ENCODE assay signal across 14 cellular contexts in genomic region chr15:71114066-71114680, GRCh38. TPM values are rescaled to one million over a fixed set of nuclear protein-coding genes. Genes with fewer than 3 reads are reported as not detected.
DNase-seq lines count a peak whose midpoint lies in the region; ATAC-seq, FAIRE-seq and TF ChIP-seq lines count a peak whose summit lies in the region.
"Had no signal": no experiment of that assay in that cellular context is flagged by ENCODE, and none has a peak within 500 bp of the region (broad histone marks: within the 10 kb centered on the region; RNA-seq: fewer than 3 reads in every experiment).

No MANE protein-coding gene starts in this region.

- no peaks in the 10 kb centered on the region for H3K36me3 Mint-ChIP-seq in brain
- peaks cover 8% of the 10 kb centered on the region; the same call in 1 of the 2 replicates for H3K36me3 Mint-ChIP-seq in HFFc6 (ENCODE audit: low read depth)

- H3K27ac ChIP-seq in A549 (peak overlapping the region; percentile 93 to 94), HUES6 (ENCODE audit: low read depth, low read length) (no peak overlapping the region), lung (ENCODE audit: low read depth in 1 of 2, low read length in 1 of 2) (peak overlapping the region in 1 of 2 donors; percentile 88), GM23248 (no peak overlapping the region)
- H3K27ac ChIP-seq: parathyroid adenoma had no signal

- H3K9me3 ChIP-seq in A549 (no peaks in the 10 kb centered on the region), HUES6 (ENCODE audit: control insufficient read depth, insufficient read depth, low read depth, low read length) (no peaks in the 10 kb centered on the region), lung (ENCODE audit: control insufficient read depth in 2 of 2, insufficient read depth in 1 of 2, low read length in 1 of 2) (no peaks in the 10 kb centered on the region), GM23248 (ENCODE audit: low read depth) (no peaks in the 10 kb centered on the region)

- no peak for FAIRE-seq in A549 (lab: Jason Lieb, UNC)
- FAIRE-seq: bronchial epithelial cell, K562 had no signal

- H3K27me3 ChIP-seq in HUES6 (ENCODE audit: control insufficient read depth, insufficient read depth, low read length) (peaks cover 25% of the 10 kb centered on the region), lung (ENCODE audit: control insufficient read depth, insufficient read depth) (no peaks in the 10 kb centered on the region), GM23248 (replicated peaks; ENCODE audit: insufficient read depth) (no peaks in the 10 kb centered on the region)

- H3K4me3 ChIP-seq in A549 (peak overlapping the region; percentile 59), HUES6 (ENCODE audit: low read depth, low read length) (peak overlapping the region; percentile 87), lung (no peak overlapping the region), GM23248 (no peak overlapping the region)
- H3K4me3 ChIP-seq: K562 had no signal

- peaks cover 31% of the 10 kb centered on the region for H3K79me2 ChIP-seq in GM23248 (ENCODE audit: insufficient read depth)
- H3K79me2 ChIP-seq: parathyroid adenoma had no signal

- DNase-seq in A549 (ENCODE audit: low read depth in 1 of 2, low spot score in 1 of 2) (peak in 1 of 2 experiments; percentile 61), lung (ENCODE audit: low spot score) (no peak), SW480 (ENCODE audit: low spot score) (no peak), GM23248 (no peak), HFFc6 (no peak)
- DNase-seq: DMS 273 treated with DMSO at 0.1 percent for 48 hours, NCI-H1694, SHP77 treated with DMSO at 0.1 percent for 48 hours had no signal

- in situ Hi-C loops in GM23248 (cut with MboI) = loop anchor here (5.0 kb wide), 1 partner anchor 328 kb away; no protein-coding TSS in a partner anchor

- no peak; a peak in 1 of 5 replicates for TF ChIP-seq EP300 in A549 (IDR thresholded peaks at IDR 0.05)

- H3F3A ChIP-seq in GM23248 (ENCODE audit: insufficient read depth) = no peaks in the 10 kb centered on the region

- ATAC-seq in A549 = peak; percentile 4 to 7; a peak in 3 of 6 replicates
- ATAC-seq in lung (ENCODE audit: insufficient read depth, low FRiP score) = peak; percentile 4
- no peak for ATAC-seq in GM18907 (IDR thresholded peaks at IDR 0.05; ENCODE audit: unreplicated experiment)

- H3K9me2 ChIP-seq in GM23248 (ENCODE audit: insufficient read depth) = no peaks in the 10 kb centered on the region

- H3K36me3 ChIP-seq in HUES6 (ENCODE audit: control insufficient read depth, insufficient read depth, low read length) (no peaks in the 10 kb centered on the region), lung (ENCODE audit: control insufficient read depth in 2 of 2, insufficient read depth in 2 of 2, low read length in 2 of 2) (no peaks in the 10 kb centered on the region), GM23248 (ENCODE audit: low read depth) (no peaks in the 10 kb centered on the region)

- H3K9me3 Mint-ChIP-seq in brain (no peaks in the 10 kb centered on the region), HFFc6 (no peaks in the 10 kb centered on the region)

- POLR2A ChIA-PET in A549 (lab: Yijun Ruan, JAX) = interaction anchor here (0.6 to 1.5 kb wide), 5 partner anchors 10 to 324 kb away, joined by 3 read pairs; no protein-coding TSS in a partner anchor

- no peaks in the 10 kb centered on the region for H4K20me1 ChIP-seq in GM23248 (ENCODE audit: insufficient read depth)

- peaks cover 16% of the 10 kb centered on the region for H3K27me3 Mint-ChIP-seq in brain
- H3K27me3 Mint-ChIP-seq in HFFc6 (ENCODE audit: insufficient read depth) = peaks cover 6% of the 10 kb centered on the region

- TF ChIP-seq CTCF in A549 (IDR thresholded peaks at IDR 0.05) (no peak), brain (conservative IDR thresholded peaks at IDR 0.05) (no peak), lung (IDR thresholded peaks at IDR 0.05; ENCODE audit: control extremely low read depth, extremely low read depth) (no peak), HFFc6 (IDR thresholded peaks at IDR 0.05) (no peak)

- TF ChIP-seq POLR2A in A549 (IDR thresholded peaks at IDR 0.05; ENCODE audit: low read length) = no peak

- peak overlapping the region; percentile 51 to 79 (median 76) for H3K4me3 Mint-ChIP-seq in brain
- H3K4me3 Mint-ChIP-seq in HFFc6 = no peak overlapping the region

- H3K9ac ChIP-seq in HUES6 (ENCODE audit: low read length) (no peak overlapping the region), GM23248 (no peak overlapping the region)
- H3K9ac ChIP-seq: parathyroid adenoma had no signal

- H3K4me2 ChIP-seq in A549 (peak overlapping the region; percentile 83), GM23248 (ENCODE audit: unreplicated experiment) (no peak overlapping the region)

- no peak for TF ChIP-seq RAD21 in A549 (conservative IDR thresholded peaks at IDR 0.05 in 1 of 2, IDR thresholded peaks at IDR 0.05 in 1 of 2)

- H2AFZ ChIP-seq in GM23248 = no peak overlapping the region

- WGBS in A549 (ENCODE audit: missing lambda C conversion rate) = 28% methylated on average over 11 of the region's 11 CpGs
- 66% methylated on average over 11 of the region's 11 CpGs for WGBS in lung, 2 donors
- 81% methylated on average over 11 of the region's 11 CpGs for WGBS in GM23248 (ENCODE audit: low coverage in 1 of 2, low lambda C conversion rate in 2 of 2, missing lambda C conversion rate in 2 of 2), 2 experiments

- H3K27ac Mint-ChIP-seq in brain (peak overlapping the region in 1 of 5 experiments; percentile 51), HFFc6 (no peak overlapping the region)

- CTCF ChIA-PET in A549 (lab: Yijun Ruan, JAX) = interaction anchor here (0.7 to 4.7 kb wide), 18 partner anchors 12 to 955 kb away, joined by 3 to 43 read pairs (median 4); no protein-coding TSS in a partner anchor

- H3K4me1 Mint-ChIP-seq in brain = peaks cover 75% of the 10 kb centered on the region
- peaks cover 79% of the 10 kb centered on the region for H3K4me1 Mint-ChIP-seq in HFFc6 (ENCODE audit: low read depth)

- peaks cover 54% of the 10 kb centered on the region for H3K4me1 ChIP-seq in A549
- H3K4me1 ChIP-seq in HUES6 (ENCODE audit: control insufficient read depth, insufficient read depth, low read length) = peaks cover 21% of the 10 kb centered on the region
- H3K4me1 ChIP-seq in lung (ENCODE audit: control insufficient read depth in 2 of 2, insufficient read depth in 2 of 2, low read length in 2 of 2) = peaks cover 0 to 7% of the 10 kb centered on the region in 2 donors
- H3K4me1 ChIP-seq in GM23248 (ENCODE audit: insufficient read depth) = peaks cover 20% of the 10 kb centered on the region
- H3K4me1 ChIP-seq: parathyroid adenoma had no signal

TF ChIP-seq in A549, 52 proteins besides CTCF, POLR2A, EP300 and RAD21 (continues in another document):
- TF ChIP-seq MAZ (IDR thresholded peaks at IDR 0.05; ENCODE audit: borderline replicate concordance, low read depth, low read length) (no peak), ELK1 (IDR thresholded peaks at IDR 0.05; ENCODE audit: low read depth, low read length) (no peak), HDAC2 (IDR thresholded peaks at IDR 0.05) (no peak), HOXB13 (CRISPR knock-in tag; IDR thresholded peaks at IDR 0.05; ENCODE audit: low read depth) (no peak), REST (IDR thresholded peaks at IDR 0.05) (no peak)

RNA-seq across cellular contexts. Expression of gene THSD4, which starts 1.1 kb away (rescaled TPM):
- polyA plus RNA-seq in A549 (2011; rRNA removed) = 40.7 and 47.4 TPM in 2 replicates
- polyA plus RNA-seq in A549 (2012; cell fraction: cytosol; rRNA removed) = 11.8 and 13.5 TPM in 2 replicates
- polyA plus RNA-seq in A549 (2012; cell fraction: nucleus; rRNA removed) = 29.7 and 30.3 TPM in 2 replicates
- polyA plus RNA-seq in A549 (2017; fragmentation: RNase III; extraction: RNeasy Plus Mini Kit Qiagen cat#74134 plus additional on column Dnase treatment) = 14.6 to 15.8 TPM (median 15.3 TPM) in 3 replicates
- 79.8 and 103 TPM in 2 replicates for polyA minus RNA-seq in A549 (2011; rRNA and poly(A)+ RNA removed)
- 3.2 TPM for polyA plus RNA-seq in brain (ENCODE audit: insufficient read depth, low read depth, low replicate concordance)
- 10 to 100 TPM; 28.8 to 42.4 TPM for total RNA-seq in lung
- 1 to 10 TPM; 6.0 to 8.2 TPM for polyA plus RNA-seq in lung
- total RNA-seq in GM23248 (2014; rRNA removed; shearing (Covaris generic)) = 50.6 and 58.9 TPM in 2 replicates
- polyA plus RNA-seq in GM23248 (2016; fragmentation: Nextera tagmentation; extraction: Ambion mirVana) = 13.3 and 14.2 TPM in 2 replicates
- 10 to 100 TPM; 32.7 to 39.1 (median 36.4) TPM for total RNA-seq in HFFc6 (2021; fragmentation: NEBNext Ultra II Directional; extraction: Animal tissue kit (Norgen Biotek cat#: 25700))

Comparison
In these comparisons a context has a peak if more than half of its experiments do, and no peak if none do; other contexts are left out.
1. H3K27ac ChIP-seq: peak in A549 (2 of 2); none in HUES6 (single experiment) and GM23248 (single experiment).
2. H3K4me3 ChIP-seq: peak in A549 (single experiment) and HUES6 (single experiment); none in lung (single experiment) and GM23248 (single experiment).